Comparison of ENCODE assay signal across 2 cellular contexts in the genomic region with DNA sequence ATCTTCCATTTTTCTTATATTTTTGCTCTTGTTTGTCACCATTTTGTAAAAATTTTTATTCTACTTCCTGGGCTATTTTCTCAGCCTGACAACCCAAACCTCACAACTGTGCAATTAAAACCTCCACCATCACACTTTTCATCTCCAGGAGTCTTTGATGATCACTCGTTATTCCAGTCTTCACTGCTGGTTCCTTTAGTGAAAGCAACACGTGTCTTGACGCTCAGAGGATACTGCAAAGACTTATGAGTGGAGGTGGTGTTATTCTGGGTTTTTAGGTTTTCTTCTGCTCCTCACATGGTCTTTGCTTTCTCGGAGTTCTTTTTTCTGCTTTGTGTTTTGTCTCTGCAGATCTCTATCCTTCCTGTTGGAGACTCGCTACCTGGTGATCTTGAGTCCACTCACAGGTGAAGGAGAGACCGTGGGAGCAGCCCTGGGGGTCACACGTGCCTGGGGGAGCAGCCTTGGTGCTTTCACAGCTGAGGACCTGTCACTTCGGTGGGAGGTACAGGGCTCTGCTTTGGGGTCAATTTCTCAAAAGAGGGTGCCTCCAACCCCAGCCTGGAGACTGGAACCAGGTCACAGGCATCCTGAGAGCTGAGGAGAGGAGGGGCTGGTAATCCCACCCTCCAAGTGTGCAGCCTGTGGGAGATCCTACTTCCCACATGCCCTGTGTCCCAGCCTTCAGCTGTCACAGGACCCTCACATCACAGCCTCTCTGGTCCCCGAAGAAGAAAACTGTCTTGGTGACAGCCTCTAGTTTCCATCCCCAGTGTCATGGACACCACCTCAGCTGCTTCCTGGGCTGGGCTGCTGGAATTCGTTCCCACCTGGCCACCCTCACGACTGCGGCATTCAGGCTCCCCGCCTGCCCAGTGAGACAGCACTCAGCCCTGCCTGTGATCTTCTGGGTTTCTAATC.
TF ChIP-seq lines count a peak whose summit lies in the region.

No MANE protein-coding gene starts in this region.

TF ChIP-seq in GM23338, 12 proteins besides CTCF, POLR2A, EP300 and RAD21:
- TF ChIP-seq CREB1 (CRISPR knock-in tag; IDR thresholded peaks at IDR 0.05; ENCODE audit: low read depth) (no peak), EZH2 (IDR thresholded peaks at IDR 0.05; ENCODE audit: low read depth, unreplicated experiment) (no peak), ZNF114 (CRISPR knock-in tag; IDR thresholded peaks at IDR 0.05) (no peak), NANOG (IDR thresholded peaks at IDR 0.05; ENCODE audit: borderline replicate concordance) (no peak), ZNF331 (CRISPR knock-in tag; IDR thresholded peaks at IDR 0.05; ENCODE audit: low read depth) (no peak), EZH2phosphoT487 (IDR thresholded peaks at IDR 0.05; ENCODE audit: unreplicated experiment) (no peak)
- TF ChIP-seq, protein P1, sequence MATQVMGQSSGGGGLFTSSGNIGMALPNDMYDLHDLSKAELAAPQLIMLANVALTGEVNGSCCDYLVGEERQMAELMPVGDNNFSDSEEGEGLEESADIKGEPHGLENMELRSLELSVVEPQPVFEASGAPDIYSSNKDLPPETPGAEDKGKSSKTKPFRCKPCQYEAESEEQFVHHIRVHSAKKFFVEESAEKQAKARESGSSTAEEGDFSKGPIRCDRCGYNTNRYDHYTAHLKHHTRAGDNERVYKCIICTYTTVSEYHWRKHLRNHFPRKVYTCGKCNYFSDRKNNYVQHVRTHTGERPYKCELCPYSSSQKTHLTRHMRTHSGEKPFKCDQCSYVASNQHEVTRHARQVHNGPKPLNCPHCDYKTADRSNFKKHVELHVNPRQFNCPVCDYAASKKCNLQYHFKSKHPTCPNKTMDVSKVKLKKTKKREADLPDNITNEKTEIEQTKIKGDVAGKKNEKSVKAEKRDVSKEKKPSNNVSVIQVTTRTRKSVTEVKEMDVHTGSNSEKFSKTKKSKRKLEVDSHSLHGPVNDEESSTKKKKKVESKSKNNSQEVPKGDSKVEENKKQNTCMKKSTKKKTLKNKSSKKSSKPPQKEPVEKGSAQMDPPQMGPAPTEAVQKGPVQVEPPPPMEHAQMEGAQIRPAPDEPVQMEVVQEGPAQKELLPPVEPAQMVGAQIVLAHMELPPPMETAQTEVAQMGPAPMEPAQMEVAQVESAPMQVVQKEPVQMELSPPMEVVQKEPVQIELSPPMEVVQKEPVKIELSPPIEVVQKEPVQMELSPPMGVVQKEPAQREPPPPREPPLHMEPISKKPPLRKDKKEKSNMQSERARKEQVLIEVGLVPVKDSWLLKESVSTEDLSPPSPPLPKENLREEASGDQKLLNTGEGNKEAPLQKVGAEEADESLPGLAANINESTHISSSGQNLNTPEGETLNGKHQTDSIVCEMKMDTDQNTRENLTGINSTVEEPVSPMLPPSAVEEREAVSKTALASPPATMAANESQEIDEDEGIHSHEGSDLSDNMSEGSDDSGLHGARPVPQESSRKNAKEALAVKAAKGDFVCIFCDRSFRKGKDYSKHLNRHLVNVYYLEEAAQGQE (IDR thresholded peaks at IDR 0.05; ENCODE audit: unreplicated experiment), result no peak
- TF ChIP-seq, protein P2, sequence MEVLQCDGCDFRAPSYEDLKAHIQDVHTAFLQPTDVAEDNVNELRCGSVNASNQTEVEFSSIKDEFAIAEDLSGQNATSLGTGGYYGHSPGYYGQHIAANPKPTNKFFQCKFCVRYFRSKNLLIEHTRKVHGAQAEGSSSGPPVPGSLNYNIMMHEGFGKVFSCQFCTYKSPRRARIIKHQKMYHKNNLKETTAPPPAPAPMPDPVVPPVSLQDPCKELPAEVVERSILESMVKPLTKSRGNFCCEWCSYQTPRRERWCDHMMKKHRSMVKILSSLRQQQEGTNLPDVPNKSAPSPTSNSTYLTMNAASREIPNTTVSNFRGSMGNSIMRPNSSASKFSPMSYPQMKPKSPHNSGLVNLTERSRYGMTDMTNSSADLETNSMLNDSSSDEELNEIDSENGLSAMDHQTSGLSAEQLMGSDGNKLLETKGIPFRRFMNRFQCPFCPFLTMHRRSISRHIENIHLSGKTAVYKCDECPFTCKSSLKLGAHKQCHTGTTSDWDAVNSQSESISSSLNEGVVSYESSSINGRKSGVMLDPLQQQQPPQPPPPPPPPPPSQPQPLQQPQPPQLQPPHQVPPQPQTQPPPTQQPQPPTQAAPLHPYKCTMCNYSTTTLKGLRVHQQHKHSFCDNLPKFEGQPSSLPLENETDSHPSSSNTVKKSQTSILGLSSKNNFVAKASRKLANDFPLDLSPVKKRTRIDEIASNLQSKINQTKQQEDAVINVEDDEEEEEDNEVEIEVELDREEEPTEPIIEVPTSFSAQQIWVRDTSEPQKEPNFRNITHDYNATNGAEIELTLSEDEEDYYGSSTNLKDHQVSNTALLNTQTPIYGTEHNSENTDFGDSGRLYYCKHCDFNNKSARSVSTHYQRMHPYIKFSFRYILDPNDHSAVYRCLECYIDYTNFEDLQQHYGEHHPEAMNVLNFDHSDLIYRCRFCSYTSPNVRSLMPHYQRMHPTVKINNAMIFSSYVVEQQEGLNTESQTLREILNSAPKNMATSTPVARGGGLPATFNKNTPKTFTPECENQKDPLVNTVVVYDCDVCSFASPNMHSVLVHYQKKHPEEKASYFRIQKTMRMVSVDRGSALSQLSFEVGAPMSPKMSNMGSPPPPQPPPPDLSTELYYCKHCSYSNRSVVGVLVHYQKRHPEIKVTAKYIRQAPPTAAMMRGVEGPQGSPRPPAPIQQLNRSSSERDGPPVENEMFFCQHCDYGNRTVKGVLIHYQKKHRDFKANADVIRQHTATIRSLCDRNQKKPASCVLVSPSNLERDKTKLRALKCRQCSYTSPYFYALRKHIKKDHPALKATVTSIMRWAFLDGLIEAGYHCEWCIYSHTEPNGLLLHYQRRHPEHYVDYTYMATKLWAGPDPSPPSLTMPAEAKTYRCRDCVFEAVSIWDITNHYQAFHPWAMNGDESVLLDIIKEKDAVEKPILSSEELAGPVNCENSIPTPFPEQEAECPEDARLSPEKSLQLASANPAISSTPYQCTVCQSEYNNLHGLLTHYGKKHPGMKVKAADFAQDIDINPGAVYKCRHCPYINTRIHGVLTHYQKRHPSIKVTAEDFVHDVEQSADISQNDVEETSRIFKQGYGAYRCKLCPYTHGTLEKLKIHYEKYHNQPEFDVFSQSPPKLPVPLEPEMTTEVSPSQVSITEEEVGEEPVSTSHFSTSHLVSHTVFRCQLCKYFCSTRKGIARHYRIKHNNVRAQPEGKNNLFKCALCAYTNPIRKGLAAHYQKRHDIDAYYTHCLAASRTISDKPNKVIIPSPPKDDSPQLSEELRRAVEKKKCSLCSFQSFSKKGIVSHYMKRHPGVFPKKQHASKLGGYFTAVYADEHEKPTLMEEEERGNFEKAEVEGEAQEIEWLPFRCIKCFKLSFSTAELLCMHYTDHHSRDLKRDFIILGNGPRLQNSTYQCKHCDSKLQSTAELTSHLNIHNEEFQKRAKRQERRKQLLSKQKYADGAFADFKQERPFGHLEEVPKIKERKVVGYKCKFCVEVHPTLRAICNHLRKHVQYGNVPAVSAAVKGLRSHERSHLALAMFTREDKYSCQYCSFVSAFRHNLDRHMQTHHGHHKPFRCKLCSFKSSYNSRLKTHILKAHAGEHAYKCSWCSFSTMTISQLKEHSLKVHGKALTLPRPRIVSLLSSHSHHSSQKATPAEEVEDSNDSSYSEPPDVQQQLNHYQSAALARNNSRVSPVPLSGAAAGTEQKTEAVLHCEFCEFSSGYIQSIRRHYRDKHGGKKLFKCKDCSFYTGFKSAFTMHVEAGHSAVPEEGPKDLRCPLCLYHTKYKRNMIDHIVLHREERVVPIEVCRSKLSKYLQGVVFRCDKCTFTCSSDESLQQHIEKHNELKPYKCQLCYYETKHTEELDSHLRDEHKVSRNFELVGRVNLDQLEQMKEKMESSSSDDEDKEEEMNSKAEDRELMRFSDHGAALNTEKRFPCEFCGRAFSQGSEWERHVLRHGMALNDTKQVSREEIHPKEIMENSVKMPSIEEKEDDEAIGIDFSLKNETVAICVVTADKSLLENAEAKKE (CRISPR knock-in tag; IDR thresholded peaks at IDR 0.05), result no peak

TF ChIP-seq in H1, 55 proteins besides CTCF, POLR2A, EP300 and RAD21:
- TF ChIP-seq CHD2 (IDR thresholded peaks at IDR 0.05; ENCODE audit: low read length) (no peak), JUND (IDR thresholded peaks at IDR 0.05; ENCODE audit: low read length) (no peak), KDM5A (IDR thresholded peaks at IDR 0.05; ENCODE audit: low read length) (no peak), BRCA1 (IDR thresholded peaks at IDR 0.05; ENCODE audit: low read depth, low read length) (no peak), NRF1 (IDR thresholded peaks at IDR 0.05; ENCODE audit: low read depth, low read length) (no peak), MAFK (IDR thresholded peaks at IDR 0.05; ENCODE audit: low read depth, low read length) (no peak), ASH2L (IDR thresholded peaks at IDR 0.05; ENCODE audit: low read length) (no peak), JUN (IDR thresholded peaks at IDR 0.05; ENCODE audit: low read depth, low read length) (no peak)
- TF ChIP-seq, protein P3, sequence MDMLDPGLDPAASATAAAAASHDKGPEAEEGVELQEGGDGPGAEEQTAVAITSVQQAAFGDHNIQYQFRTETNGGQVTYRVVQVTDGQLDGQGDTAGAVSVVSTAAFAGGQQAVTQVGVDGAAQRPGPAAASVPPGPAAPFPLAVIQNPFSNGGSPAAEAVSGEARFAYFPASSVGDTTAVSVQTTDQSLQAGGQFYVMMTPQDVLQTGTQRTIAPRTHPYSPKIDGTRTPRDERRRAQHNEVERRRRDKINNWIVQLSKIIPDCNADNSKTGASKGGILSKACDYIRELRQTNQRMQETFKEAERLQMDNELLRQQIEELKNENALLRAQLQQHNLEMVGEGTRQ (IDR thresholded peaks at IDR 0.05; ENCODE audit: low read length), result no peak
